14 cellular contexts compared by ENCODE assay signal in genomic region chr4:151688003-151688784, GRCh38.
DNase-seq lines count a peak whose midpoint lies in the region; ATAC-seq, FAIRE-seq and TF ChIP-seq lines count a peak whose summit lies in the region.
"Had no signal": no experiment of that assay in that cellular context is flagged by ENCODE, and none has a peak within 500 bp of the region (broad histone marks: within the 10 kb centered on the region; RNA-seq: fewer than 3 reads in every experiment).

No MANE protein-coding gene starts in this region.

- no peak overlapping the region for H3K4me3 ChIP-seq in astrocyte (ENCODE audit: insufficient read depth, low read depth, low read length)
- H3K4me3 ChIP-seq in heart right ventricle: no peak overlapping the region
- no peak overlapping the region for H3K4me3 ChIP-seq in neural cell (ENCODE audit: low read length)
- H3K4me3 ChIP-seq: SJSA1 had no signal

- no peak for TF ChIP-seq EP300 in neural cell (conservative IDR thresholded peaks at IDR 0.05; ENCODE audit: poor library complexity, severe bottlenecking)

- peak; percentile 19 to 66 (median 38) for ATAC-seq in heart right ventricle
- ATAC-seq in GM19395 (IDR thresholded peaks at IDR 0.05; ENCODE audit: unreplicated experiment): no peak
- ATAC-seq in HG02678 (IDR thresholded peaks at IDR 0.05; ENCODE audit: unreplicated experiment): no peak
- ATAC-seq: HCT116 had no signal

- 20 to 34% methylated on average over 14 of the region's 14 CpGs for WGBS in heart right ventricle, 2 donors

- no peaks in the 10 kb centered on the region for H3K27me3 Mint-ChIP-seq in astrocyte (ENCODE audit: low read depth, unreplicated experiment)
- H3K27me3 Mint-ChIP-seq: activated T-cell treated with anti-CD3 and anti-CD28 coated beads, Interleukin-2, amount 50 U/mL, for 24 hours had no signal

- peaks cover 2% of the 10 kb centered on the region for H3K27me3 ChIP-seq in astrocyte (ENCODE audit: insufficient read depth, low read length)
- H3K27me3 ChIP-seq in heart right ventricle: no peaks in the 10 kb centered on the region
- H3K27me3 ChIP-seq in neural cell (ENCODE audit: insufficient read depth, low read depth, low read length): no peaks in the 10 kb centered on the region
- H3K27me3 ChIP-seq: SJSA1 had no signal

- H3K9me2 ChIP-seq in neural cell (ENCODE audit: insufficient read depth, low read length): no peaks in the 10 kb centered on the region

- no peaks in the 10 kb centered on the region for H3F3A ChIP-seq in neural cell (ENCODE audit: insufficient read depth, low read length, poor library complexity, severe bottlenecking)

- H3K4me1 Mint-ChIP-seq in astrocyte (ENCODE audit: low read depth, unreplicated experiment): peaks cover 45% of the 10 kb centered on the region

- FAIRE-seq in astrocyte (lab: Jason Lieb, UNC): no peak

- peak overlapping the region; percentile 48 for H3K4me2 ChIP-seq in astrocyte (ENCODE audit: low read length)
- no peak overlapping the region for H3K4me2 ChIP-seq in neural cell (ENCODE audit: low read length)

- no peaks in the 10 kb centered on the region for H3K9me3 ChIP-seq in astrocyte (ENCODE audit: insufficient read depth, low read depth, low read length)
- no peaks in the 10 kb centered on the region for H3K9me3 ChIP-seq in heart right ventricle
- no peaks in the 10 kb centered on the region for H3K9me3 ChIP-seq in neural cell (ENCODE audit: low read length)
- H3K9me3 ChIP-seq: SJSA1 had no signal

- H4K20me1 ChIP-seq in astrocyte (ENCODE audit: insufficient read depth, low read length): no peaks in the 10 kb centered on the region
- no peaks in the 10 kb centered on the region for H4K20me1 ChIP-seq in neural cell (ENCODE audit: insufficient read depth)

- H3K36me3 Mint-ChIP-seq in astrocyte (ENCODE audit: low read depth, unreplicated experiment): peaks cover 14% of the 10 kb centered on the region

- DNase-seq in Daoy (ENCODE audit: low read depth) (peak; percentile 13), astrocyte (ENCODE audit: low read depth) (peak; percentile 51), heart right ventricle (no peak), NCI-H446 treated with DMSO at 0.1 percent for 48 hours (lab: John Stamatoyannopoulos, UW) (no peak), NCI-H1694 treated with DMSO at 0.1 percent for 48 hours (lab: John Stamatoyannopoulos, UW) (no peak)
- DNase-seq: activated T-cell treated with anti-CD3 and anti-CD28 coated beads, Interleukin-2, amount 50 U/mL, for 24 hours; DMS53; NCI-H1694; NCI-H82 had no signal

- H3K27ac ChIP-seq in astrocyte (ENCODE audit: low read depth, low read length) (peak overlapping the region; percentile 51), heart right ventricle (peak overlapping the region; percentile 71 to 93 (median 84)), neural cell (ENCODE audit: low read length) (no peak overlapping the region)
- H3K27ac ChIP-seq: SJSA1 had no signal

- H3K27ac Mint-ChIP-seq in astrocyte (ENCODE audit: unreplicated experiment): peak overlapping the region; percentile 56
- H3K27ac Mint-ChIP-seq: activated T-cell treated with anti-CD3 and anti-CD28 coated beads, Interleukin-2, amount 50 U/mL, for 24 hours had no signal

- H3K4me3 Mint-ChIP-seq in astrocyte (ENCODE audit: unreplicated experiment): peak overlapping the region; percentile 12
- H3K4me3 Mint-ChIP-seq: activated T-cell treated with anti-CD3 and anti-CD28 coated beads, Interleukin-2, amount 50 U/mL, for 24 hours had no signal

- TF ChIP-seq CTCF in astrocyte (IDR thresholded peaks at IDR 0.05; ENCODE audit: insufficient read depth, low read depth, low read length) (no peak), heart right ventricle (IDR thresholded peaks at IDR 0.05) (no peak), neural cell (IDR thresholded peaks at IDR 0.05; ENCODE audit: poor library complexity, severe bottlenecking) (no peak)

- no peaks in the 10 kb centered on the region for H3K9me3 Mint-ChIP-seq in astrocyte (ENCODE audit: unreplicated experiment)
- H3K9me3 Mint-ChIP-seq: activated T-cell treated with anti-CD3 and anti-CD28 coated beads, Interleukin-2, amount 50 U/mL, for 24 hours had no signal

- intact Hi-C loops in heart right ventricle (cut with DNase I): loop anchor here in 3 of 10 donors (5.0 kb wide), 4 partner anchors 74 to 699 kb away; partner anchors contain the start of gene GATB (in 1 of the 3)

- H2AFZ ChIP-seq in astrocyte (ENCODE audit: low read depth, low read length) (peak overlapping the region; percentile 8), neural cell (ENCODE audit: low read depth, low read length) (no peak overlapping the region)

- no peak for TF ChIP-seq RAD21 in neural cell (conservative IDR thresholded peaks at IDR 0.05)

- H3K36me3 ChIP-seq in astrocyte (ENCODE audit: insufficient read depth, low read length) (no peaks in the 10 kb centered on the region), heart right ventricle (no peaks in the 10 kb centered on the region), neural cell (ENCODE audit: insufficient read depth, low read length) (no peaks in the 10 kb centered on the region)
- H3K36me3 ChIP-seq: SJSA1 had no signal

- peaks cover 42% of the 10 kb centered on the region for H3K4me1 ChIP-seq in astrocyte (ENCODE audit: insufficient read depth, low read length)
- peaks cover 28 to 89% (median 51%) of the 10 kb centered on the region in 9 donors for H3K4me1 ChIP-seq in heart right ventricle

- H3K79me2 ChIP-seq in astrocyte (ENCODE audit: insufficient read depth, low read length) (no peaks in the 10 kb centered on the region), neural cell (replicated peaks; ENCODE audit: insufficient read depth, low read length) (no peaks in the 10 kb centered on the region)

- H3K9ac ChIP-seq in astrocyte (ENCODE audit: low read length) (peak overlapping the region; percentile 45), neural cell (ENCODE audit: low read length) (peak overlapping the region; percentile 9)

TF ChIP-seq in neural cell, 6 proteins besides CTCF, POLR2A, EP300 and RAD21:
- TF ChIP-seq MXI1 (conservative IDR thresholded peaks at IDR 0.05; ENCODE audit: poor library complexity, severe bottlenecking): no peak
- no peak for TF ChIP-seq TAF1 (IDR thresholded peaks at IDR 0.05; ENCODE audit: low read depth)
- no peak for TF ChIP-seq POLR2AphosphoS5 (IDR thresholded peaks at IDR 0.05)
- TF ChIP-seq, protein P1, sequence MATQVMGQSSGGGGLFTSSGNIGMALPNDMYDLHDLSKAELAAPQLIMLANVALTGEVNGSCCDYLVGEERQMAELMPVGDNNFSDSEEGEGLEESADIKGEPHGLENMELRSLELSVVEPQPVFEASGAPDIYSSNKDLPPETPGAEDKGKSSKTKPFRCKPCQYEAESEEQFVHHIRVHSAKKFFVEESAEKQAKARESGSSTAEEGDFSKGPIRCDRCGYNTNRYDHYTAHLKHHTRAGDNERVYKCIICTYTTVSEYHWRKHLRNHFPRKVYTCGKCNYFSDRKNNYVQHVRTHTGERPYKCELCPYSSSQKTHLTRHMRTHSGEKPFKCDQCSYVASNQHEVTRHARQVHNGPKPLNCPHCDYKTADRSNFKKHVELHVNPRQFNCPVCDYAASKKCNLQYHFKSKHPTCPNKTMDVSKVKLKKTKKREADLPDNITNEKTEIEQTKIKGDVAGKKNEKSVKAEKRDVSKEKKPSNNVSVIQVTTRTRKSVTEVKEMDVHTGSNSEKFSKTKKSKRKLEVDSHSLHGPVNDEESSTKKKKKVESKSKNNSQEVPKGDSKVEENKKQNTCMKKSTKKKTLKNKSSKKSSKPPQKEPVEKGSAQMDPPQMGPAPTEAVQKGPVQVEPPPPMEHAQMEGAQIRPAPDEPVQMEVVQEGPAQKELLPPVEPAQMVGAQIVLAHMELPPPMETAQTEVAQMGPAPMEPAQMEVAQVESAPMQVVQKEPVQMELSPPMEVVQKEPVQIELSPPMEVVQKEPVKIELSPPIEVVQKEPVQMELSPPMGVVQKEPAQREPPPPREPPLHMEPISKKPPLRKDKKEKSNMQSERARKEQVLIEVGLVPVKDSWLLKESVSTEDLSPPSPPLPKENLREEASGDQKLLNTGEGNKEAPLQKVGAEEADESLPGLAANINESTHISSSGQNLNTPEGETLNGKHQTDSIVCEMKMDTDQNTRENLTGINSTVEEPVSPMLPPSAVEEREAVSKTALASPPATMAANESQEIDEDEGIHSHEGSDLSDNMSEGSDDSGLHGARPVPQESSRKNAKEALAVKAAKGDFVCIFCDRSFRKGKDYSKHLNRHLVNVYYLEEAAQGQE (IDR thresholded peaks at IDR 0.05; ENCODE audit: borderline replicate concordance): no peak
- no peak for TF ChIP-seq EZH2 (IDR thresholded peaks at IDR 0.05; ENCODE audit: borderline replicate concordance, insufficient read depth, low read length, poor library complexity, severe bottlenecking)
- no peak for TF ChIP-seq SMC3 (conservative IDR thresholded peaks at IDR 0.05; ENCODE audit: poor library complexity)

Comparison
In these comparisons a context has a peak if more than half of its experiments do, and no peak if none do; other contexts are left out.
1. DNase-seq: peak in Daoy (single experiment) and astrocyte (single experiment); none in heart right ventricle (0 of 2), NCI-H446 treated with DMSO at 0.1 percent for 48 hours (single experiment) and NCI-H1694 treated with DMSO at 0.1 percent for 48 hours (single experiment).
2. ATAC-seq: peak in heart right ventricle (8 of 8); none in GM19395 (single experiment) and HG02678 (single experiment).